1 cellular context compared by ENCODE assay signal in genomic region chr10:119246862-119247549, GRCh38.
TF ChIP-seq lines count a peak whose summit lies in the region.

No MANE protein-coding gene starts in this region.

TF ChIP-seq in SK-N-SH, 30 proteins besides CTCF, POLR2A, EP300 and RAD21 (continued from another document):
- TF ChIP-seq NRF1 (IDR thresholded peaks at IDR 0.05; ENCODE audit: low read depth, low read length), result no peak
- 0 out of 2 replicates have a peak, but pooled peaks have one; percentile 5 for TF ChIP-seq PBX3 (IDR thresholded peaks at IDR 0.05)
- TF ChIP-seq ELF1 (IDR thresholded peaks at IDR 0.05), result no peak
